ENCODE assay signal across 1 cellular context in the genomic region with DNA sequence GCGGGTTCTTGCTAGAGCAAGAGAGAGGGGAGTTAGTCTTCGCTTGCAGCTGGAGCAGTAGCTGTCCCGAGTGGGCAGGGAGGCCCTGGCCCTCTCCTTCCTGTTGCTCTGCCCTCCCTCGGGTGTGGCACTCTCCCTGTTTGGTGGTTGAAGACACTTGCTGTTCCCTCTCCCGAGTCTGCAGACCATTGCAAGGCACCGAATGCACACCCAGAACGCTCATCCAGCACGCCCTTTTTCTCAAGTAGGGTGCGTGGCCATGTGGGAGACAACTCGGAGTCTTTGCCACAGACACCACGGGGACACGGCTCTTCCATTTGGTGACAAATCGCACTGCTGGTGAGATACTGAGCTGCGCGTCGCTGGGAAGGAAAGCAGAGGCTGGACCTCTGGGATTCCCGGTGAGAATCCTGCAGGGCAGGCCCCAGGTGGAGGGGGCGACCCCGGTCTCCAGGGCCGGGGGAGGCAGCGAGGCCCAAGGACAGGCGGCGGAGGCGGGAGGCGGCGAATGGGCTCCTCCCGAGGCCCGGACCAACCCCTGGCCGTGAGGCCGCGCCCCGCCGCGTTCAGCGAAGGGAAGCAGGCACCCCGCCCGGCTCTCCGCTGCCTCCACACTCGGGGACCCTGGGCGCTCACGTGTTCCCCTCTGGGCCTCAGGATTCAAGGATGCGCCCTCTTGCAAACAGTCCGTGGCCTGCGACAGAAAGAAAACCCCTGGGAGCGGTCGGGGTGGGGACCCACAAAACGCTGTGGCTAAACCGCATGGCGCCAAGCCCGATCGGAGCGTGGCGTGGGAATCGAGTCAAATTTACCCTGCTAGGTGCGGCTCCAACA.
TF ChIP-seq lines count a peak whose summit lies in the region.

No MANE protein-coding gene starts in this region.

TF ChIP-seq in GM23338, 12 proteins besides CTCF, POLR2A, EP300 and RAD21 (continued from another document):
- TF ChIP-seq, protein P1, sequence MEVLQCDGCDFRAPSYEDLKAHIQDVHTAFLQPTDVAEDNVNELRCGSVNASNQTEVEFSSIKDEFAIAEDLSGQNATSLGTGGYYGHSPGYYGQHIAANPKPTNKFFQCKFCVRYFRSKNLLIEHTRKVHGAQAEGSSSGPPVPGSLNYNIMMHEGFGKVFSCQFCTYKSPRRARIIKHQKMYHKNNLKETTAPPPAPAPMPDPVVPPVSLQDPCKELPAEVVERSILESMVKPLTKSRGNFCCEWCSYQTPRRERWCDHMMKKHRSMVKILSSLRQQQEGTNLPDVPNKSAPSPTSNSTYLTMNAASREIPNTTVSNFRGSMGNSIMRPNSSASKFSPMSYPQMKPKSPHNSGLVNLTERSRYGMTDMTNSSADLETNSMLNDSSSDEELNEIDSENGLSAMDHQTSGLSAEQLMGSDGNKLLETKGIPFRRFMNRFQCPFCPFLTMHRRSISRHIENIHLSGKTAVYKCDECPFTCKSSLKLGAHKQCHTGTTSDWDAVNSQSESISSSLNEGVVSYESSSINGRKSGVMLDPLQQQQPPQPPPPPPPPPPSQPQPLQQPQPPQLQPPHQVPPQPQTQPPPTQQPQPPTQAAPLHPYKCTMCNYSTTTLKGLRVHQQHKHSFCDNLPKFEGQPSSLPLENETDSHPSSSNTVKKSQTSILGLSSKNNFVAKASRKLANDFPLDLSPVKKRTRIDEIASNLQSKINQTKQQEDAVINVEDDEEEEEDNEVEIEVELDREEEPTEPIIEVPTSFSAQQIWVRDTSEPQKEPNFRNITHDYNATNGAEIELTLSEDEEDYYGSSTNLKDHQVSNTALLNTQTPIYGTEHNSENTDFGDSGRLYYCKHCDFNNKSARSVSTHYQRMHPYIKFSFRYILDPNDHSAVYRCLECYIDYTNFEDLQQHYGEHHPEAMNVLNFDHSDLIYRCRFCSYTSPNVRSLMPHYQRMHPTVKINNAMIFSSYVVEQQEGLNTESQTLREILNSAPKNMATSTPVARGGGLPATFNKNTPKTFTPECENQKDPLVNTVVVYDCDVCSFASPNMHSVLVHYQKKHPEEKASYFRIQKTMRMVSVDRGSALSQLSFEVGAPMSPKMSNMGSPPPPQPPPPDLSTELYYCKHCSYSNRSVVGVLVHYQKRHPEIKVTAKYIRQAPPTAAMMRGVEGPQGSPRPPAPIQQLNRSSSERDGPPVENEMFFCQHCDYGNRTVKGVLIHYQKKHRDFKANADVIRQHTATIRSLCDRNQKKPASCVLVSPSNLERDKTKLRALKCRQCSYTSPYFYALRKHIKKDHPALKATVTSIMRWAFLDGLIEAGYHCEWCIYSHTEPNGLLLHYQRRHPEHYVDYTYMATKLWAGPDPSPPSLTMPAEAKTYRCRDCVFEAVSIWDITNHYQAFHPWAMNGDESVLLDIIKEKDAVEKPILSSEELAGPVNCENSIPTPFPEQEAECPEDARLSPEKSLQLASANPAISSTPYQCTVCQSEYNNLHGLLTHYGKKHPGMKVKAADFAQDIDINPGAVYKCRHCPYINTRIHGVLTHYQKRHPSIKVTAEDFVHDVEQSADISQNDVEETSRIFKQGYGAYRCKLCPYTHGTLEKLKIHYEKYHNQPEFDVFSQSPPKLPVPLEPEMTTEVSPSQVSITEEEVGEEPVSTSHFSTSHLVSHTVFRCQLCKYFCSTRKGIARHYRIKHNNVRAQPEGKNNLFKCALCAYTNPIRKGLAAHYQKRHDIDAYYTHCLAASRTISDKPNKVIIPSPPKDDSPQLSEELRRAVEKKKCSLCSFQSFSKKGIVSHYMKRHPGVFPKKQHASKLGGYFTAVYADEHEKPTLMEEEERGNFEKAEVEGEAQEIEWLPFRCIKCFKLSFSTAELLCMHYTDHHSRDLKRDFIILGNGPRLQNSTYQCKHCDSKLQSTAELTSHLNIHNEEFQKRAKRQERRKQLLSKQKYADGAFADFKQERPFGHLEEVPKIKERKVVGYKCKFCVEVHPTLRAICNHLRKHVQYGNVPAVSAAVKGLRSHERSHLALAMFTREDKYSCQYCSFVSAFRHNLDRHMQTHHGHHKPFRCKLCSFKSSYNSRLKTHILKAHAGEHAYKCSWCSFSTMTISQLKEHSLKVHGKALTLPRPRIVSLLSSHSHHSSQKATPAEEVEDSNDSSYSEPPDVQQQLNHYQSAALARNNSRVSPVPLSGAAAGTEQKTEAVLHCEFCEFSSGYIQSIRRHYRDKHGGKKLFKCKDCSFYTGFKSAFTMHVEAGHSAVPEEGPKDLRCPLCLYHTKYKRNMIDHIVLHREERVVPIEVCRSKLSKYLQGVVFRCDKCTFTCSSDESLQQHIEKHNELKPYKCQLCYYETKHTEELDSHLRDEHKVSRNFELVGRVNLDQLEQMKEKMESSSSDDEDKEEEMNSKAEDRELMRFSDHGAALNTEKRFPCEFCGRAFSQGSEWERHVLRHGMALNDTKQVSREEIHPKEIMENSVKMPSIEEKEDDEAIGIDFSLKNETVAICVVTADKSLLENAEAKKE (CRISPR knock-in tag; IDR thresholded peaks at IDR 0.05), result no peak
- no peak for TF ChIP-seq JUNB (IDR thresholded peaks at IDR 0.05; ENCODE audit: unreplicated experiment)
